Comparison of ENCODE assay signal across 32 cellular contexts in the genomic region with DNA sequence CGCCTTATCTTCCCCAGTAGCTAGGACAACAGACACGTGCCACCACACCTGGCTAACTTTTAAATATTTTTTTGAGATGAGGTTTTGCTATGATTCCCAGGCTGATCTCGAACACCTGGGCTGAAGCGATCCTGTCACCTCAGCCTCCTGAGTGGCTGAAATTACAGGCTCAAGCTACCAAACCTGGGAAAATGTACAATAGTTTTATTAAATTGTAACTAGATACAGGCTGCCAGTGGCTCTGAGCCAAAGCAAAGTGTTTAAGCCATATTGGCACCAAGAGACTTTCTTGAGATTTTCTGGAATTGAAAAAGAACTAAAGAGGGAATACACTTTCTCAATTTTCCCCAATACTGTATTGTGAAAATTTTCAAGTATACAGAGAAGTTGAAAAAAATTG.
"Had no signal": no experiment of that assay in that cellular context is flagged by ENCODE, and none has a peak within 500 bp of the region (broad histone marks: within the 10 kb centered on the region; RNA-seq: fewer than 3 reads in every experiment).

No MANE protein-coding gene starts in this region.

- H3K4me3 Mint-ChIP-seq: T-cell had no signal

- H3K27ac ChIP-seq: PC-9, RWPE1, SJCRH30, SK-N-MC had no signal

- H3K4me1 ChIP-seq: SJCRH30 had no signal

- H3K27me3 Mint-ChIP-seq: T-cell had no signal

- DNase-seq: Kasumi-1, KG1, MG63, NCI-H1048, NCI-H1092 treated with DMSO at 0.1 percent for 48 hours, NCI-H1105 treated with DMSO at 0.1 percent for 48 hours, NCI-H1417, NCI-H1436, NCI-H146, NCI-H1694, NCI-H187, NCI-H1930, NCI-H2029 treated with DMSO at 0.1 percent for 48 hours, NCI-H2081 treated with DMSO at 0.1 percent for 48 hours, NCI-H2107, NCI-H226, NCI-H446 treated with DMSO at 0.1 percent for 48 hours, NCI-H510A, NCI-H524, NCI-H526, NCI-H774, PC-9, SHP77, SIG-M5, SJCRH30, T-cell had no signal

- ATAC-seq: Panc1, Right ventricle myocardium inferior, SK-N-SH treated with all-trans-retinoic acid at 6 μM for 48 hours, T-cell had no signal

- H3K9me3 ChIP-seq: MG63, SJCRH30 had no signal

- H3K4me3 ChIP-seq: MG63, PC-9, SJCRH30, SK-N-MC had no signal

- FAIRE-seq: RCC 7860 had no signal

- H3K9me3 Mint-ChIP-seq: T-cell had no signal

- H3K4me1 Mint-ChIP-seq: T-cell had no signal

- H3K27me3 ChIP-seq: MG63, SJCRH30 had no signal

- H3K27ac Mint-ChIP-seq: T-cell had no signal

- H3K36me3 ChIP-seq: MG63, SJCRH30 had no signal
